ENCODE assay signal across 1 cellular context in the genomic region with DNA sequence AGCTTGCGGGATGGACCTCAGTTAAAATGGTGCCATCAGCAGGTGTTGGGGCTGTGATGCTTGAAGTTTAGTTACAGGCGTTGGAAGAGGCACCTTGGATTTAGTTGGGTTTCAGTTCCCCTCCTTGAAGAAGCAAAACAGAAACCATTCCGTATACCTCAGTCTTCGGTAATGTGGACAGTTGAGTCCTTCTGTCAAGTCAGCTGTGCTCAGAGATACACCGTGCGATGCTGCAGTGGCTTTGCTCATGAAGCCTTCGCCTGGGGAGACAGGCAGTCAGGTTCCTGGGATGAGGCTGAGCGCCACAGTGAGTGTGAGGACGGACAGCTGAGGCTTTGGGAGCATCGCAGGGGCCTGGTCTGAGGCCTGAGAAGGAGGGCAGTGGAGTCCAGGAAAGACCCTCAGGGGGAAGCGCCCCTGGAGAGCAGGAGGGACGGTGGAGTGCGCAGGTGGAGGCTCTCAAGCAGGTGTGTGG.
TF ChIP-seq lines count a peak whose summit lies in the region.

No MANE protein-coding gene starts in this region.

TF ChIP-seq in K562, 482 proteins besides CTCF, POLR2A, EP300 and RAD21 (continued from another document and continues in another):
- TF ChIP-seq, protein P1, sequence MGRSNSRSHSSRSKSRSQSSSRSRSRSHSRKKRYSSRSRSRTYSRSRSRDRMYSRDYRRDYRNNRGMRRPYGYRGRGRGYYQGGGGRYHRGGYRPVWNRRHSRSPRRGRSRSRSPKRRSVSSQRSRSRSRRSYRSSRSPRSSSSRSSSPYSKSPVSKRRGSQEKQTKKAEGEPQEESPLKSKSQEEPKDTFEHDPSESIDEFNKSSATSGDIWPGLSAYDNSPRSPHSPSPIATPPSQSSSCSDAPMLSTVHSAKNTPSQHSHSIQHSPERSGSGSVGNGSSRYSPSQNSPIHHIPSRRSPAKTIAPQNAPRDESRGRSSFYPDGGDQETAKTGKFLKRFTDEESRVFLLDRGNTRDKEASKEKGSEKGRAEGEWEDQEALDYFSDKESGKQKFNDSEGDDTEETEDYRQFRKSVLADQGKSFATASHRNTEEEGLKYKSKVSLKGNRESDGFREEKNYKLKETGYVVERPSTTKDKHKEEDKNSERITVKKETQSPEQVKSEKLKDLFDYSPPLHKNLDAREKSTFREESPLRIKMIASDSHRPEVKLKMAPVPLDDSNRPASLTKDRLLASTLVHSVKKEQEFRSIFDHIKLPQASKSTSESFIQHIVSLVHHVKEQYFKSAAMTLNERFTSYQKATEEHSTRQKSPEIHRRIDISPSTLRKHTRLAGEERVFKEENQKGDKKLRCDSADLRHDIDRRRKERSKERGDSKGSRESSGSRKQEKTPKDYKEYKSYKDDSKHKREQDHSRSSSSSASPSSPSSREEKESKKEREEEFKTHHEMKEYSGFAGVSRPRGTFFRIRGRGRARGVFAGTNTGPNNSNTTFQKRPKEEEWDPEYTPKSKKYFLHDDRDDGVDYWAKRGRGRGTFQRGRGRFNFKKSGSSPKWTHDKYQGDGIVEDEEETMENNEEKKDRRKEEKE (IDR thresholded peaks at IDR 0.05; ENCODE audit: borderline replicate concordance in 1 of 2, control insufficient read depth in 1 of 2, low read depth in 2 of 2, low read length in 1 of 2) = no peak
- peak; percentile 59; the same call in 1 of the 2 replicates for TF ChIP-seq RBFOX2 (IDR thresholded peaks at IDR 0.05; ENCODE audit: low read depth, low read length)
- TF ChIP-seq NFIX (CRISPR knock-in tag; IDR thresholded peaks at IDR 0.05; ENCODE audit: low read depth) = no peak
- TF ChIP-seq, protein P2, sequence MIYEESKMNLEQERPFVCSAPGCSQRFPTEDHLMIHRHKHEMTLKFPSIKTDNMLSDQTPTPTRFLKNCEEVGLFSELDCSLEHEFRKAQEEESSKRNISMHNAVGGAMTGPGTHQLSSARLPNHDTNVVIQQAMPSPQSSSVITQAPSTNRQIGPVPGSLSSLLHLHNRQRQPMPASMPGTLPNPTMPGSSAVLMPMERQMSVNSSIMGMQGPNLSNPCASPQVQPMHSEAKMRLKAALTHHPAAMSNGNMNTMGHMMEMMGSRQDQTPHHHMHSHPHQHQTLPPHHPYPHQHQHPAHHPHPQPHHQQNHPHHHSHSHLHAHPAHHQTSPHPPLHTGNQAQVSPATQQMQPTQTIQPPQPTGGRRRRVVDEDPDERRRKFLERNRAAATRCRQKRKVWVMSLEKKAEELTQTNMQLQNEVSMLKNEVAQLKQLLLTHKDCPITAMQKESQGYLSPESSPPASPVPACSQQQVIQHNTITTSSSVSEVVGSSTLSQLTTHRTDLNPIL (CRISPR knock-in tag; IDR thresholded peaks at IDR 0.05) = no peak
- TF ChIP-seq, protein P3, sequence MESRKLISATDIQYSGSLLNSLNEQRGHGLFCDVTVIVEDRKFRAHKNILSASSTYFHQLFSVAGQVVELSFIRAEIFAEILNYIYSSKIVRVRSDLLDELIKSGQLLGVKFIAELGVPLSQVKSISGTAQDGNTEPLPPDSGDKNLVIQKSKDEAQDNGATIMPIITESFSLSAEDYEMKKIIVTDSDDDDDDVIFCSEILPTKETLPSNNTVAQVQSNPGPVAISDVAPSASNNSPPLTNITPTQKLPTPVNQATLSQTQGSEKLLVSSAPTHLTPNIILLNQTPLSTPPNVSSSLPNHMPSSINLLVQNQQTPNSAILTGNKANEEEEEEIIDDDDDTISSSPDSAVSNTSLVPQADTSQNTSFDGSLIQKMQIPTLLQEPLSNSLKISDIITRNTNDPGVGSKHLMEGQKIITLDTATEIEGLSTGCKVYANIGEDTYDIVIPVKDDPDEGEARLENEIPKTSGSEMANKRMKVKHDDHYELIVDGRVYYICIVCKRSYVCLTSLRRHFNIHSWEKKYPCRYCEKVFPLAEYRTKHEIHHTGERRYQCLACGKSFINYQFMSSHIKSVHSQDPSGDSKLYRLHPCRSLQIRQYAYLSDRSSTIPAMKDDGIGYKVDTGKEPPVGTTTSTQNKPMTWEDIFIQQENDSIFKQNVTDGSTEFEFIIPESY (CRISPR knock-in tag; IDR thresholded peaks at IDR 0.05) = peak; percentile 48
- TF ChIP-seq, protein P4, sequence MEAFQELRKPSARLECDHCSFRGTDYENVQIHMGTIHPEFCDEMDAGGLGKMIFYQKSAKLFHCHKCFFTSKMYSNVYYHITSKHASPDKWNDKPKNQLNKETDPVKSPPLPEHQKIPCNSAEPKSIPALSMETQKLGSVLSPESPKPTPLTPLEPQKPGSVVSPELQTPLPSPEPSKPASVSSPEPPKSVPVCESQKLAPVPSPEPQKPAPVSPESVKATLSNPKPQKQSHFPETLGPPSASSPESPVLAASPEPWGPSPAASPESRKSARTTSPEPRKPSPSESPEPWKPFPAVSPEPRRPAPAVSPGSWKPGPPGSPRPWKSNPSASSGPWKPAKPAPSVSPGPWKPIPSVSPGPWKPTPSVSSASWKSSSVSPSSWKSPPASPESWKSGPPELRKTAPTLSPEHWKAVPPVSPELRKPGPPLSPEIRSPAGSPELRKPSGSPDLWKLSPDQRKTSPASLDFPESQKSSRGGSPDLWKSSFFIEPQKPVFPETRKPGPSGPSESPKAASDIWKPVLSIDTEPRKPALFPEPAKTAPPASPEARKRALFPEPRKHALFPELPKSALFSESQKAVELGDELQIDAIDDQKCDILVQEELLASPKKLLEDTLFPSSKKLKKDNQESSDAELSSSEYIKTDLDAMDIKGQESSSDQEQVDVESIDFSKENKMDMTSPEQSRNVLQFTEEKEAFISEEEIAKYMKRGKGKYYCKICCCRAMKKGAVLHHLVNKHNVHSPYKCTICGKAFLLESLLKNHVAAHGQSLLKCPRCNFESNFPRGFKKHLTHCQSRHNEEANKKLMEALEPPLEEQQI (IDR thresholded peaks at IDR 0.05) = no peak
- no peak for TF ChIP-seq CREBBP (IDR thresholded peaks at IDR 0.05; ENCODE audit: low read depth, low read length)
- no peak for TF ChIP-seq BRD9 (IDR thresholded peaks at IDR 0.05; ENCODE audit: low read depth, partially characterized antibody)
- no peak for TF ChIP-seq ZNF217 (CRISPR knock-in tag; IDR thresholded peaks at IDR 0.05)
- TF ChIP-seq SIX5 (IDR thresholded peaks at IDR 0.05; ENCODE audit: borderline replicate concordance in 1 of 2, insufficient read depth in 1 of 2, low read depth in 1 of 2, low read length in 2 of 2) = no peak
- TF ChIP-seq CREB1 (IDR thresholded peaks at IDR 0.05) = no peak
- 0 out of 2 replicates have a peak, but pooled peaks have one; percentile 3 for TF ChIP-seq CREB1 (CRISPR knock-in tag; IDR thresholded peaks at IDR 0.05)
- TF ChIP-seq SNIP1 (IDR thresholded peaks at IDR 0.05; ENCODE audit: low read depth) = no peak
- TF ChIP-seq, protein P5, sequence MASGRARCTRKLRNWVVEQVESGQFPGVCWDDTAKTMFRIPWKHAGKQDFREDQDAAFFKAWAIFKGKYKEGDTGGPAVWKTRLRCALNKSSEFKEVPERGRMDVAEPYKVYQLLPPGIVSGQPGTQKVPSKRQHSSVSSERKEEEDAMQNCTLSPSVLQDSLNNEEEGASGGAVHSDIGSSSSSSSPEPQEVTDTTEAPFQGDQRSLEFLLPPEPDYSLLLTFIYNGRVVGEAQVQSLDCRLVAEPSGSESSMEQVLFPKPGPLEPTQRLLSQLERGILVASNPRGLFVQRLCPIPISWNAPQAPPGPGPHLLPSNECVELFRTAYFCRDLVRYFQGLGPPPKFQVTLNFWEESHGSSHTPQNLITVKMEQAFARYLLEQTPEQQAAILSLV (tag; IDR thresholded peaks at IDR 0.05) = no peak
- TF ChIP-seq, protein P6, sequence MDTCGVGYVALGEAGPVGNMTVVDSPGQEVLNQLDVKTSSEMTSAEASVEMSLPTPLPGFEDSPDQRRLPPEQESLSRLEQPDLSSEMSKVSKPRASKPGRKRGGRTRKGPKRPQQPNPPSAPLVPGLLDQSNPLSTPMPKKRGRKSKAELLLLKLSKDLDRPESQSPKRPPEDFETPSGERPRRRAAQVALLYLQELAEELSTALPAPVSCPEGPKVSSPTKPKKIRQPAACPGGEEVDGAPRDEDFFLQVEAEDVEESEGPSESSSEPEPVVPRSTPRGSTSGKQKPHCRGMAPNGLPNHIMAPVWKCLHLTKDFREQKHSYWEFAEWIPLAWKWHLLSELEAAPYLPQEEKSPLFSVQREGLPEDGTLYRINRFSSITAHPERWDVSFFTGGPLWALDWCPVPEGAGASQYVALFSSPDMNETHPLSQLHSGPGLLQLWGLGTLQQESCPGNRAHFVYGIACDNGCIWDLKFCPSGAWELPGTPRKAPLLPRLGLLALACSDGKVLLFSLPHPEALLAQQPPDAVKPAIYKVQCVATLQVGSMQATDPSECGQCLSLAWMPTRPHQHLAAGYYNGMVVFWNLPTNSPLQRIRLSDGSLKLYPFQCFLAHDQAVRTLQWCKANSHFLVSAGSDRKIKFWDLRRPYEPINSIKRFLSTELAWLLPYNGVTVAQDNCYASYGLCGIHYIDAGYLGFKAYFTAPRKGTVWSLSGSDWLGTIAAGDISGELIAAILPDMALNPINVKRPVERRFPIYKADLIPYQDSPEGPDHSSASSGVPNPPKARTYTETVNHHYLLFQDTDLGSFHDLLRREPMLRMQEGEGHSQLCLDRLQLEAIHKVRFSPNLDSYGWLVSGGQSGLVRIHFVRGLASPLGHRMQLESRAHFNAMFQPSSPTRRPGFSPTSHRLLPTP (IDR thresholded peaks at IDR 0.05; ENCODE audit: borderline replicate concordance, extremely low read depth, insufficient read length) = no peak
- TF ChIP-seq ZBTB1 (CRISPR knock-in tag; IDR thresholded peaks at IDR 0.05; ENCODE audit: borderline replicate concordance, low read depth) = no peak
- no peak for TF ChIP-seq NUFIP1 (IDR thresholded peaks at IDR 0.05; ENCODE audit: partially characterized antibody)
- no peak for TF ChIP-seq L3MBTL2 (IDR thresholded peaks at IDR 0.05)
- TF ChIP-seq LCOR (CRISPR knock-in tag; IDR thresholded peaks at IDR 0.05) = no peak
- peak; percentile 76 for TF ChIP-seq POLR2G (IDR thresholded peaks at IDR 0.05; ENCODE audit: low read depth, low read length)
- TF ChIP-seq PTTG1 (tag; IDR thresholded peaks at IDR 0.05; ENCODE audit: low read depth) = no peak
- TF ChIP-seq, protein P7, sequence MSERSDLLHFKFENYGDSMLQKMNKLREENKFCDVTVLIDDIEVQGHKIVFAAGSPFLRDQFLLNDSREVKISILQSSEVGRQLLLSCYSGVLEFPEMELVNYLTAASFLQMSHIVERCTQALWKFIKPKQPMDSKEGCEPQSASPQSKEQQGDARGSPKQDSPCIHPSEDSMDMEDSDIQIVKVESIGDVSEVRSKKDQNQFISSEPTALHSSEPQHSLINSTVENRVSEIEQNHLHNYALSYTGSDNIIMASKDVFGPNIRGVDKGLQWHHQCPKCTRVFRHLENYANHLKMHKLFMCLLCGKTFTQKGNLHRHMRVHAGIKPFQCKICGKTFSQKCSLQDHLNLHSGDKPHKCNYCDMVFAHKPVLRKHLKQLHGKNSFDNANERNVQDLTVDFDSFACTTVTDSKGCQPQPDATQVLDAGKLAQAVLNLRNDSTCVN (CRISPR knock-in tag; IDR thresholded peaks at IDR 0.05) = no peak
- TF ChIP-seq HNRNPLL (IDR thresholded peaks at IDR 0.05; ENCODE audit: low read depth, low read length, poor library complexity, severe bottlenecking) = no peak
- TF ChIP-seq PURB (CRISPR knock-in tag; IDR thresholded peaks at IDR 0.05; ENCODE audit: low read depth) = no peak
- TF ChIP-seq FOXK1 (CRISPR knock-in tag; IDR thresholded peaks at IDR 0.05; ENCODE audit: borderline replicate concordance) = 0 out of 2 replicates have a peak, but pooled peaks have one; percentile 52
- TF ChIP-seq, protein P8, sequence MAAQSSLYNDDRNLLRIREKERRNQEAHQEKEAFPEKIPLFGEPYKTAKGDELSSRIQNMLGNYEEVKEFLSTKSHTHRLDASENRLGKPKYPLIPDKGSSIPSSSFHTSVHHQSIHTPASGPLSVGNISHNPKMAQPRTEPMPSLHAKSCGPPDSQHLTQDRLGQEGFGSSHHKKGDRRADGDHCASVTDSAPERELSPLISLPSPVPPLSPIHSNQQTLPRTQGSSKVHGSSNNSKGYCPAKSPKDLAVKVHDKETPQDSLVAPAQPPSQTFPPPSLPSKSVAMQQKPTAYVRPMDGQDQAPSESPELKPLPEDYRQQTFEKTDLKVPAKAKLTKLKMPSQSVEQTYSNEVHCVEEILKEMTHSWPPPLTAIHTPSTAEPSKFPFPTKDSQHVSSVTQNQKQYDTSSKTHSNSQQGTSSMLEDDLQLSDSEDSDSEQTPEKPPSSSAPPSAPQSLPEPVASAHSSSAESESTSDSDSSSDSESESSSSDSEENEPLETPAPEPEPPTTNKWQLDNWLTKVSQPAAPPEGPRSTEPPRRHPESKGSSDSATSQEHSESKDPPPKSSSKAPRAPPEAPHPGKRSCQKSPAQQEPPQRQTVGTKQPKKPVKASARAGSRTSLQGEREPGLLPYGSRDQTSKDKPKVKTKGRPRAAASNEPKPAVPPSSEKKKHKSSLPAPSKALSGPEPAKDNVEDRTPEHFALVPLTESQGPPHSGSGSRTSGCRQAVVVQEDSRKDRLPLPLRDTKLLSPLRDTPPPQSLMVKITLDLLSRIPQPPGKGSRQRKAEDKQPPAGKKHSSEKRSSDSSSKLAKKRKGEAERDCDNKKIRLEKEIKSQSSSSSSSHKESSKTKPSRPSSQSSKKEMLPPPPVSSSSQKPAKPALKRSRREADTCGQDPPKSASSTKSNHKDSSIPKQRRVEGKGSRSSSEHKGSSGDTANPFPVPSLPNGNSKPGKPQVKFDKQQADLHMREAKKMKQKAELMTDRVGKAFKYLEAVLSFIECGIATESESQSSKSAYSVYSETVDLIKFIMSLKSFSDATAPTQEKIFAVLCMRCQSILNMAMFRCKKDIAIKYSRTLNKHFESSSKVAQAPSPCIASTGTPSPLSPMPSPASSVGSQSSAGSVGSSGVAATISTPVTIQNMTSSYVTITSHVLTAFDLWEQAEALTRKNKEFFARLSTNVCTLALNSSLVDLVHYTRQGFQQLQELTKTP (IDR thresholded peaks at IDR 0.05; ENCODE audit: low read depth in 1 of 2, partially characterized antibody in 2 of 2) = no peak
- TF ChIP-seq, protein P9, sequence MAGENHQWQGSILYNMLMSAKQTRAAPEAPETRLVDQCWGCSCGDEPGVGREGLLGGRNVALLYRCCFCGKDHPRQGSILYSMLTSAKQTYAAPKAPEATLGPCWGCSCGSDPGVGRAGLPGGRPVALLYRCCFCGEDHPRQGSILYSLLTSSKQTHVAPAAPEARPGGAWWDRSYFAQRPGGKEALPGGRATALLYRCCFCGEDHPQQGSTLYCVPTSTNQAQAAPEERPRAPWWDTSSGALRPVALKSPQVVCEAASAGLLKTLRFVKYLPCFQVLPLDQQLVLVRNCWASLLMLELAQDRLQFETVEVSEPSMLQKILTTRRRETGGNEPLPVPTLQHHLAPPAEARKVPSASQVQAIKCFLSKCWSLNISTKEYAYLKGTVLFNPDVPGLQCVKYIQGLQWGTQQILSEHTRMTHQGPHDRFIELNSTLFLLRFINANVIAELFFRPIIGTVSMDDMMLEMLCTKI (IDR thresholded peaks at IDR 0.05; ENCODE audit: partially characterized antibody) = no peak
- no peak for TF ChIP-seq RBM39 (optimal IDR thresholded peaks at IDR 0.05; ENCODE audit: low read depth, low read length)
- no peak for TF ChIP-seq MAFF (IDR thresholded peaks at IDR 0.05; ENCODE audit: low read length)
- no peak for TF ChIP-seq CEBPB (tag; IDR thresholded peaks at IDR 0.05)
- TF ChIP-seq ZFP36 (IDR thresholded peaks at IDR 0.05; ENCODE audit: low read depth, low read length, partially characterized antibody) = no peak
- TF ChIP-seq ETV6 (IDR thresholded peaks at IDR 0.05; ENCODE audit: borderline replicate concordance in 1 of 2, low read depth in 2 of 2, low read length in 1 of 2) = no peak
- TF ChIP-seq ETV6 (CRISPR knock-in tag; IDR thresholded peaks at IDR 0.05; ENCODE audit: borderline replicate concordance) = no peak
- TF ChIP-seq MXI1 (IDR thresholded peaks at IDR 0.05; ENCODE audit: low read depth, low read length) = no peak
- TF ChIP-seq, protein P10, sequence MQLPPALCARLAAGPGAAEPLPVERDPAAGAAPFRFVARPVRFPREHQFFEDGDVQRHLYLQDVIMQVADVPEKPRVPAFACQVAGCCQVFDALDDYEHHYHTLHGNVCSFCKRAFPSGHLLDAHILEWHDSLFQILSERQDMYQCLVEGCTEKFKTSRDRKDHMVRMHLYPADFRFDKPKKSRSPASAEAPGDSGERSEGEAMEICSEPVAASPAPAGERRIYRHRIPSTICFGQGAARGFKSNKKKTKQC (CRISPR knock-in tag; IDR thresholded peaks at IDR 0.05) = no peak
- TF ChIP-seq ZNF561 (CRISPR knock-in tag; conservative IDR thresholded peaks at IDR 0.05) = no peak
- no peak for TF ChIP-seq KLF10 (CRISPR knock-in tag; IDR thresholded peaks at IDR 0.05)
